ENCODE assay signal across 8 cellular contexts in genomic region chr1:12275370-12275769, GRCh38. TPM values are rescaled to one million over a fixed set of nuclear protein-coding genes. Genes with fewer than 3 reads are reported as not detected.
DNase-seq lines count a peak whose midpoint lies in the region; ATAC-seq, FAIRE-seq and TF ChIP-seq lines count a peak whose summit lies in the region.

No MANE protein-coding gene starts in this region.

- TF ChIP-seq POLR2A in H54 (IDR thresholded peaks at IDR 0.05; ENCODE audit: low read depth, low read length) = no peak

- peak; percentile 64 for TF ChIP-seq CTCF in GM12864 (IDR thresholded peaks at IDR 0.05; ENCODE audit: low read depth, low read length, missing control alignments)

- intact Hi-C loops in left ventricle myocardium superior (cut with micrococcal nuclease) = no loop called here

- no peak for ATAC-seq in left ventricle myocardium superior
- ATAC-seq in HG02759 (IDR thresholded peaks at IDR 0.05; ENCODE audit: unreplicated experiment) = no peak

- no peak for DNase-seq in GM12864 (ENCODE audit: low read depth)
- peak; percentile 27 for DNase-seq in NCI-H2227 (lab: John Stamatoyannopoulos, UW; ENCODE audit: unreplicated experiment)
- peak; percentile 10 for DNase-seq in activated T-helper 9 cell treated with anti-CD3 and anti-CD28 coated beads, Interleukin-2, amount 50 U/mL, for 16 hours (ENCODE audit: low read depth)
- DNase-seq in left ventricle myocardium superior = peak; percentile 53
- DNase-seq in stimulated activated CD4-positive, alpha-beta T cell treated with anti-CD3 and anti-CD28 coated beads, Interleukin-2, amount 100 ng/mL, for 48 hours = peak; percentile 37 to 44
- no peak for DNase-seq in OCI-M2 (lab: John Stamatoyannopoulos, UW; ENCODE audit: unreplicated experiment)
- DNase-seq in H54 (ENCODE audit: insufficient read length, low spot score) = no peak

- H3K4me3 ChIP-seq in GM12864 (ENCODE audit: low read depth, low read length) = no peak overlapping the region

- no peak for FAIRE-seq in H54 (lab: Jason Lieb, UNC)

RNA-seq across cellular contexts. Expression of gene VPS13D, which starts 45.5 kb away (rescaled TPM):
- total RNA-seq in left ventricle myocardium superior = 112 TPM

Comparison
In these comparisons a context has a peak if more than half of its experiments do, and no peak if none do; other contexts are left out.
1. DNase-seq: peak in NCI-H2227 (single experiment), activated T-helper 9 cell treated with anti-CD3 and anti-CD28 coated beads, Interleukin-2, amount 50 U/mL, for 16 hours (single experiment), left ventricle myocardium superior (single experiment) and stimulated activated CD4-positive, alpha-beta T cell treated with anti-CD3 and anti-CD28 coated beads, Interleukin-2, amount 100 ng/mL, for 48 hours (2 of 2); none in GM12864 (single experiment), OCI-M2 (single experiment) and H54 (single experiment).